14 cellular contexts compared by ENCODE assay signal in genomic region chr3:101807884-101808283, GRCh38.
DNase-seq lines count a peak whose midpoint lies in the region; ATAC-seq and TF ChIP-seq lines count a peak whose summit lies in the region.
"Had no signal": no experiment of that assay in that cellular context is flagged by ENCODE, and none has a peak within 500 bp of the region (broad histone marks: within the 10 kb centered on the region; RNA-seq: fewer than 3 reads in every experiment).

No MANE protein-coding gene starts in this region.

- peak overlapping the region; percentile 8 for H3K27ac Mint-ChIP-seq in activated naive CD4-positive, alpha-beta T cell treated with anti-CD3 and anti-CD28 coated beads, Interleukin-2, amount 50 U/mL, for 24 hours
- no peak overlapping the region for H3K27ac Mint-ChIP-seq in activated naive CD4-positive, alpha-beta T cell treated with anti-CD3 and anti-CD28 coated beads, Interleukin-2, amount 10 ng/mL, durations not matched to agents 7 days and 5 days
- no peak overlapping the region for H3K27ac Mint-ChIP-seq in stimulated activated effector memory CD8-positive, alpha-beta T cell treated with anti-CD3 and anti-CD28 coated beads, Interleukin-12 subunit alpha, Interleukin-12 subunit beta, amount 100 ng/mL, for 72 hours
- H3K27ac Mint-ChIP-seq: memory B cell had no signal

- DNase-seq in activated naive CD4-positive, alpha-beta T cell treated with anti-CD3 and anti-CD28 coated beads, Interleukin-2, amount 10 ng/mL, durations not matched to agents 7 days and 5 days: no peak
- DNase-seq in stimulated activated effector memory CD8-positive, alpha-beta T cell treated with anti-CD3 and anti-CD28 coated beads, Interleukin-12 subunit alpha, Interleukin-12 subunit beta, amount 100 ng/mL, for 72 hours (ENCODE audit: low spot score in 2 of 2): no peak
- DNase-seq in SHP77 (lab: John Stamatoyannopoulos, UW) (no peak), NCI-H2227 treated with DMSO at 0.1 percent for 48 hours (lab: John Stamatoyannopoulos, UW) (no peak)
- DNase-seq: NCI-H1436, NCI-H748 treated with DMSO at 0.1 percent for 48 hours, occipital lobe, SHP77 treated with DMSO at 0.1 percent for 48 hours had no signal

- ATAC-seq in GM21717 (IDR thresholded peaks at IDR 0.05; ENCODE audit: unreplicated experiment) (peak; percentile 61), HG03097 (IDR thresholded peaks at IDR 0.05; ENCODE audit: low FRiP score, unreplicated experiment) (peak; percentile 69), SK-N-SH treated with all-trans-retinoic acid at 6 μM for 48 hours (no peak)
- ATAC-seq in stimulated activated effector memory CD8-positive, alpha-beta T cell treated with anti-CD3 and anti-CD28 coated beads, Interleukin-12 subunit alpha, Interleukin-12 subunit beta, amount 100 ng/mL, for 72 hours: peak; percentile 73
- ATAC-seq: A549 had no signal

- H3K36me3 Mint-ChIP-seq in activated naive CD4-positive, alpha-beta T cell treated with anti-CD3 and anti-CD28 coated beads, Interleukin-2, amount 50 U/mL, for 24 hours: peaks cover 15% of the 10 kb centered on the region
- peaks cover 34% of the 10 kb centered on the region for H3K36me3 Mint-ChIP-seq in activated naive CD4-positive, alpha-beta T cell treated with anti-CD3 and anti-CD28 coated beads, Interleukin-2, amount 10 ng/mL, durations not matched to agents 7 days and 5 days
- peaks cover 38% of the 10 kb centered on the region for H3K36me3 Mint-ChIP-seq in stimulated activated effector memory CD8-positive, alpha-beta T cell treated with anti-CD3 and anti-CD28 coated beads, Interleukin-12 subunit alpha, Interleukin-12 subunit beta, amount 100 ng/mL, for 72 hours

- no peaks in the 10 kb centered on the region for H3K9me3 Mint-ChIP-seq in activated naive CD4-positive, alpha-beta T cell treated with anti-CD3 and anti-CD28 coated beads, Interleukin-2, amount 50 U/mL, for 24 hours
- H3K9me3 Mint-ChIP-seq in activated naive CD4-positive, alpha-beta T cell treated with anti-CD3 and anti-CD28 coated beads, Interleukin-2, amount 10 ng/mL, durations not matched to agents 7 days and 5 days: no peaks in the 10 kb centered on the region
- no peaks in the 10 kb centered on the region for H3K9me3 Mint-ChIP-seq in stimulated activated effector memory CD8-positive, alpha-beta T cell treated with anti-CD3 and anti-CD28 coated beads, Interleukin-12 subunit alpha, Interleukin-12 subunit beta, amount 100 ng/mL, for 72 hours
- H3K9me3 Mint-ChIP-seq: memory B cell had no signal

- peaks cover 48% of the 10 kb centered on the region for H3K4me1 Mint-ChIP-seq in activated naive CD4-positive, alpha-beta T cell treated with anti-CD3 and anti-CD28 coated beads, Interleukin-2, amount 50 U/mL, for 24 hours
- peaks cover 43% of the 10 kb centered on the region for H3K4me1 Mint-ChIP-seq in activated naive CD4-positive, alpha-beta T cell treated with anti-CD3 and anti-CD28 coated beads, Interleukin-2, amount 10 ng/mL, durations not matched to agents 7 days and 5 days
- H3K4me1 Mint-ChIP-seq in stimulated activated effector memory CD8-positive, alpha-beta T cell treated with anti-CD3 and anti-CD28 coated beads, Interleukin-12 subunit alpha, Interleukin-12 subunit beta, amount 100 ng/mL, for 72 hours: peaks cover 29% of the 10 kb centered on the region

- no peak overlapping the region for H3K4me3 Mint-ChIP-seq in activated naive CD4-positive, alpha-beta T cell treated with anti-CD3 and anti-CD28 coated beads, Interleukin-2, amount 50 U/mL, for 24 hours
- H3K4me3 Mint-ChIP-seq in activated naive CD4-positive, alpha-beta T cell treated with anti-CD3 and anti-CD28 coated beads, Interleukin-2, amount 10 ng/mL, durations not matched to agents 7 days and 5 days: no peak overlapping the region
- no peak overlapping the region for H3K4me3 Mint-ChIP-seq in stimulated activated effector memory CD8-positive, alpha-beta T cell treated with anti-CD3 and anti-CD28 coated beads, Interleukin-12 subunit alpha, Interleukin-12 subunit beta, amount 100 ng/mL, for 72 hours
- H3K4me3 Mint-ChIP-seq: memory B cell had no signal

- CTCF ChIA-PET in activated naive CD4-positive, alpha-beta T cell treated with anti-CD3 and anti-CD28 coated beads, Interleukin-2, amount 10 ng/mL, durations not matched to agents 7 days and 5 days (lab: Charles Lee): interaction anchor here (0.8 to 19.7 kb wide), 5 partner anchors 15 to 421 kb away, joined by 3 to 321 read pairs (median 5); no protein-coding TSS in a partner anchor

- H3K27me3 Mint-ChIP-seq in activated naive CD4-positive, alpha-beta T cell treated with anti-CD3 and anti-CD28 coated beads, Interleukin-2, amount 50 U/mL, for 24 hours: no peaks in the 10 kb centered on the region
- no peaks in the 10 kb centered on the region for H3K27me3 Mint-ChIP-seq in activated naive CD4-positive, alpha-beta T cell treated with anti-CD3 and anti-CD28 coated beads, Interleukin-2, amount 10 ng/mL, durations not matched to agents 7 days and 5 days
- H3K27me3 Mint-ChIP-seq: memory B cell had no signal

TF ChIP-seq in SK-N-SH treated with all-trans-retinoic acid at 6 μM for 48 hours, 23 proteins besides CTCF, POLR2A, EP300 and RAD21:
- no peak for TF ChIP-seq OSR1 (CRISPR knock-in tag; IDR thresholded peaks at IDR 0.05)
